Comparison of ENCODE assay signal across 25 cellular contexts in genomic region chr5:90843443-90843842, GRCh38.
DNase-seq lines count a peak whose midpoint lies in the region; ATAC-seq and TF ChIP-seq lines count a peak whose summit lies in the region.
"Had no signal": no experiment of that assay in that cellular context is flagged by ENCODE, and none has a peak within 500 bp of the region (broad histone marks: within the 10 kb centered on the region; RNA-seq: fewer than 3 reads in every experiment).

No MANE protein-coding gene starts in this region.

- H3K4me1 ChIP-seq in uterus, result no peaks in the 10 kb centered on the region
- H3K4me1 ChIP-seq: prostate gland had no signal

- H3K9me3 ChIP-seq in uterus, result no peaks in the 10 kb centered on the region
- H3K9me3 ChIP-seq: prostate gland had no signal

- no peaks in the 10 kb centered on the region for H3K27me3 Mint-ChIP-seq in chondrocyte (ENCODE audit: low read depth)
- H3K27me3 Mint-ChIP-seq: brain had no signal

- ATAC-seq in HG02884 (IDR thresholded peaks at IDR 0.05; ENCODE audit: unreplicated experiment), result peak; percentile 68
- ATAC-seq: activated T-cell treated with anti-CD3 and anti-CD28 coated beads, Interleukin-2, amount 50 U/mL, for 4 hours; T-cell had no signal

- peaks cover 7% of the 10 kb centered on the region for H3K4me1 Mint-ChIP-seq in chondrocyte (ENCODE audit: low read depth)
- H3K4me1 Mint-ChIP-seq: brain, nephron had no signal

- TF ChIP-seq POLR2A in uterus (IDR thresholded peaks at IDR 0.05), result no peak
- no peak for TF ChIP-seq POLR2A in lower leg skin (IDR thresholded peaks at IDR 0.05)

- WGBS in lower leg skin, 2 donors, result 73 to 75% methylated on average over 5 of the region's 5 CpGs

- H3K4me3 ChIP-seq in GM06990 (replicated peaks; ENCODE audit: low read depth, low read length), result no peak overlapping the region
- no peak overlapping the region for H3K4me3 ChIP-seq in uterus
- no peak overlapping the region for H3K4me3 ChIP-seq in lower leg skin (ENCODE audit: low read depth, poor library complexity, severe bottlenecking)
- H3K4me3 ChIP-seq: coronary artery, prostate gland had no signal

- intact Hi-C loops in uterus (cut with DNase I; ENCODE audit: low total_unique reads) (no loop called here), lower leg skin (cut with DNase I; ENCODE audit: low total_unique reads) (no loop called here)

- H3K27ac Mint-ChIP-seq in chondrocyte (ENCODE audit: unreplicated experiment), result peak overlapping the region; percentile 2
- H3K27ac Mint-ChIP-seq: activated CD4-positive, alpha-beta memory T cell treated with anti-CD3 and anti-CD28 coated beads, Interleukin-2, amount 10 ng/mL, durations not matched to agents 7 days and 5 days; activated naive CD8-positive, alpha-beta T cell treated with anti-CD3 and anti-CD28 coated beads for 36 hours; nephron; T-cell had no signal

- DNase-seq in GM06990 (ENCODE audit: extremely low read depth, insufficient read length) (peak; percentile 9), NOMO-1 treated with DMSO at 0.1 percent for 48 hours (lab: John Stamatoyannopoulos, UW; ENCODE audit: unreplicated experiment) (peak; percentile 70), chondrocyte (ENCODE audit: low spot score) (no peak), uterus (no peak), lower leg skin (ENCODE audit: low spot score in 2 of 2) (no peak), hepatic stellate cell (ENCODE audit: low spot score) (no peak)
- DNase-seq in stimulated activated CD8-positive, alpha-beta memory T cell treated with anti-CD3 and anti-CD28 coated beads, Interleukin-4, amount 100 ng/mL, for 48 hours, result no peak
- DNase-seq: activated CD4-positive, alpha-beta memory T cell treated with anti-CD3 and anti-CD28 coated beads, Interleukin-2, amount 10 ng/mL, durations not matched to agents 7 days and 5 days; activated naive CD8-positive, alpha-beta T cell treated with anti-CD3 and anti-CD28 coated beads for 36 hours; activated T-cell treated with anti-CD3 and anti-CD28 coated beads, Interleukin-2, amount 50 U/mL, for 4 hours; foreskin fibroblast; GOT3; hypothalamus; kidney glomerular epithelial cell; NCI-H187; NCI-H345; stimulated activated CD4-positive, alpha-beta T cell treated with anti-CD3 and anti-CD28 coated beads, Interleukin-4, amount 100 ng/mL, for 1 hour; substantia nigra; T-cell; WERI-Rb-1 had no signal

- no peaks in the 10 kb centered on the region for H3K36me3 Mint-ChIP-seq in chondrocyte (ENCODE audit: low read depth)
- H3K36me3 Mint-ChIP-seq: activated naive CD8-positive, alpha-beta T cell treated with anti-CD3 and anti-CD28 coated beads for 36 hours; T-cell had no signal

- H3K27me3 ChIP-seq in GM06990 (replicated peaks; ENCODE audit: control insufficient read depth, insufficient read depth, low read length) (no peaks in the 10 kb centered on the region; the same call in 1 of the 2 replicates), uterus (no peaks in the 10 kb centered on the region)

- H3K27ac ChIP-seq in uterus, result no peak overlapping the region
- H3K27ac ChIP-seq: coronary artery, prostate gland, WERI-Rb-1 had no signal

- no peak overlapping the region for H3K4me3 Mint-ChIP-seq in chondrocyte (ENCODE audit: unreplicated experiment)
- H3K4me3 Mint-ChIP-seq: activated CD4-positive, alpha-beta memory T cell treated with anti-CD3 and anti-CD28 coated beads, Interleukin-2, amount 10 ng/mL, durations not matched to agents 7 days and 5 days; activated naive CD8-positive, alpha-beta T cell treated with anti-CD3 and anti-CD28 coated beads for 36 hours; activated T-cell treated with anti-CD3 and anti-CD28 coated beads, Interleukin-2, amount 50 U/mL, for 4 hours; brain; nephron; T-cell had no signal

- H3K36me3 ChIP-seq in GM06990 (ENCODE audit: control insufficient read depth, insufficient read depth, low read length), result no peaks in the 10 kb centered on the region
- no peaks in the 10 kb centered on the region for H3K36me3 ChIP-seq in uterus
- H3K36me3 ChIP-seq: prostate gland had no signal

- peaks cover 6% of the 10 kb centered on the region for H3K9me3 Mint-ChIP-seq in chondrocyte (ENCODE audit: low read depth)
- H3K9me3 Mint-ChIP-seq: activated CD4-positive, alpha-beta memory T cell treated with anti-CD3 and anti-CD28 coated beads, Interleukin-2, amount 10 ng/mL, durations not matched to agents 7 days and 5 days; activated naive CD8-positive, alpha-beta T cell treated with anti-CD3 and anti-CD28 coated beads for 36 hours; activated T-cell treated with anti-CD3 and anti-CD28 coated beads, Interleukin-2, amount 50 U/mL, for 4 hours had no signal

- TF ChIP-seq CTCF in GM06990 (IDR thresholded peaks at IDR 0.05; ENCODE audit: insufficient read depth, low read length, poor library complexity, severe bottlenecking) (no peak), chondrocyte (IDR thresholded peaks at IDR 0.05) (no peak), uterus (IDR thresholded peaks at IDR 0.05) (no peak), lower leg skin (IDR thresholded peaks at IDR 0.05) (no peak)

Comparison
In these comparisons a context has a peak if more than half of its experiments do, and no peak if none do; other contexts are left out.
1. DNase-seq: peak in GM06990 (single experiment) and NOMO-1 treated with DMSO at 0.1 percent for 48 hours (single experiment); none in chondrocyte (single experiment), stimulated activated CD8-positive, alpha-beta memory T cell treated with anti-CD3 and anti-CD28 coated beads, Interleukin-4, amount 100 ng/mL, for 48 hours (single experiment), uterus (0 of 2), lower leg skin (0 of 2) and hepatic stellate cell (single experiment).